23 cellular contexts compared by ENCODE assay signal in genomic region chr14:25461780-25462179, GRCh38.
"Had no signal": no experiment of that assay in that cellular context is flagged by ENCODE, and none has a peak within 500 bp of the region (broad histone marks: within the 10 kb centered on the region; RNA-seq: fewer than 3 reads in every experiment).

No MANE protein-coding gene starts in this region.

- H3K79me2 ChIP-seq: hepatocyte had no signal

- H3K27me3 Mint-ChIP-seq: naive B cell; stimulated activated memory B cell treated with anti-CD40 and anti-IgM and Interleukin-4, amounts not matched to agents 10 μg/mL and 1 μg/mL and 100 μg/mL, for 72 hours; stimulated activated naive CD8-positive, alpha-beta T cell treated with anti-CD3 and anti-CD28 coated beads, Interleukin-15, Interleukin-2, amounts not matched to agents 100 ng/mL and 50 ng/mL, for 24 hours had no signal

- H3K9me3 ChIP-seq: neutrophil, psoas muscle, spleen, upper lobe of left lung, uterus had no signal

- H3K36me3 ChIP-seq: neutrophil, spleen, tibial artery, upper lobe of left lung, uterus had no signal

- H3K4me3 ChIP-seq: hepatocyte, lung, psoas muscle, spleen, tibial artery, upper lobe of left lung, uterus had no signal

- H3K27ac ChIP-seq: hepatocyte, neutrophil, psoas muscle, spleen, tibial artery, upper lobe of left lung, uterus had no signal

- H3K27me3 ChIP-seq: hepatocyte, neutrophil, spleen, tibial artery, upper lobe of left lung, uterus had no signal

- H2AFZ ChIP-seq: hepatocyte had no signal

- H3K27ac Mint-ChIP-seq: naive B cell; nephron progenitor cell; stimulated activated memory B cell treated with anti-CD40 and anti-IgM and Interleukin-4, amounts not matched to agents 10 μg/mL and 1 μg/mL and 100 μg/mL, for 72 hours; stimulated activated naive CD8-positive, alpha-beta T cell treated with anti-CD3 and anti-CD28 coated beads, Interleukin-15, Interleukin-2, amounts not matched to agents 100 ng/mL and 50 ng/mL, for 24 hours had no signal

- H3K36me3 Mint-ChIP-seq: naive B cell; stimulated activated memory B cell treated with anti-CD40 and anti-IgM and Interleukin-4, amounts not matched to agents 10 μg/mL and 1 μg/mL and 100 μg/mL, for 72 hours had no signal

- H3K4me1 Mint-ChIP-seq: naive B cell; nephron progenitor cell; stimulated activated memory B cell treated with anti-CD40 and anti-IgM and Interleukin-4, amounts not matched to agents 10 μg/mL and 1 μg/mL and 100 μg/mL, for 72 hours had no signal

- H3K9me3 Mint-ChIP-seq: nephron progenitor cell had no signal

- H3K4me1 ChIP-seq: psoas muscle, spleen, tibial artery, upper lobe of left lung, uterus had no signal

- DNase-seq: effector CD4-positive, alpha-beta T cell; foreskin melanocyte; head of caudate nucleus; left colon; left ventricle myocardium superior; mesenchymal stem cell; naive B cell; nephron progenitor cell; psoas muscle; retina; spleen; stimulated activated CD4-positive, alpha-beta T cell treated with anti-CD3 and anti-CD28 coated beads, Interleukin-15, amount 100 ng/mL, for 24 hours; stimulated activated CD4-positive, alpha-beta T cell treated with anti-CD3 and anti-CD28 coated beads, Interleukin-1b, Interleukin-23, amount 100 ng/mL, for 48 hours; stimulated activated CD4-positive, alpha-beta T cell treated with anti-CD3 and anti-CD28 coated beads, Interleukin-4, amount 100 ng/mL, for 24 hours; tibial artery; upper lobe of left lung; uterus had no signal

- H3K4me2 ChIP-seq: hepatocyte had no signal

- ATAC-seq: left colon; left ventricle myocardium superior; psoas muscle; sciatic nerve; stimulated activated memory B cell treated with anti-CD40 and anti-IgM and Interleukin-4, amounts not matched to agents 10 μg/mL and 1 μg/mL and 100 μg/mL, for 72 hours had no signal

- H3K4me3 Mint-ChIP-seq: naive B cell; nephron progenitor cell; stimulated activated memory B cell treated with anti-CD40 and anti-IgM and Interleukin-4, amounts not matched to agents 10 μg/mL and 1 μg/mL and 100 μg/mL, for 72 hours; stimulated activated naive CD8-positive, alpha-beta T cell treated with anti-CD3 and anti-CD28 coated beads, Interleukin-15, Interleukin-2, amounts not matched to agents 100 ng/mL and 50 ng/mL, for 24 hours had no signal
